In the genomic region with DNA sequence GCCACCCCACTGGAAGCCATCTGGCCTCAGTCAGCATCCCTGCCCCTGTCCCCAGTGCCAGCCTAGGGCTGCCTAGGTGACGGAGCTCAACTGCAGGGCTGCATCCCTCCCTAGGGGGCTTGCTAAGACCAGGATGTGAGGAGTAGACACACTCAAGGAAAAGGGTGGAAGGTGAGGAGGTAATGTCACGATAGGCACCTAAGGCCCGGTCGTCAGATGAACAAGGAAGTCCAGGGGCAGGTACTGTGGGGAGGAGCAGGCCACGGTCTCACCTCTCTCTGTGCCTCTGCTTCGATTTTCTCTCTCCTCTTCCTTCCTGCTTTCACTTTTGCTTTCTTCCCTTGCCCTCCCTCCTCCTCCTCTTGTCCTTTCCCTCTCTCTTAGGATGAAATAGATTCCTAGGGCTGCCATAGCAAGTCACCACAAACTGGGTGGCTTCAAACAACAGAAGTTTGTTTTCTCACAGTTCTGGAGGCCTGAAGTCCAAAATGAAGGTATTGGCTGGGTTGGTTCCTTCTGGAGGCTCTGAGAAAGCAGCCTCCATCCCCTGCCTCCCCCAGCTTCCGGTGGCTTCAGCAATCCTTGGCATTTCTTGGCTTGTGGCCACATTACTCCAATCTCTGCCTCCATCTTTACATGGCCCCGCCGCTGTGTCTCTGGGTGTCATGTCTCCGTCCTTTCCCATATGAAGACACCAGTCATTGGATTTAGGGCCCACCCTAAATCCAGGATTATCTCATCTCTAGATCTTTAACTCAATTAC, we compare ENCODE assay signal across 10 cellular contexts.
DNase-seq lines count a peak whose midpoint lies in the region; ATAC-seq and TF ChIP-seq lines count a peak whose summit lies in the region.
"Had no signal": no experiment of that assay in that cellular context is flagged by ENCODE, and none has a peak within 500 bp of the region (broad histone marks: within the 10 kb centered on the region; RNA-seq: fewer than 3 reads in every experiment).

No MANE protein-coding gene starts in this region.

- TF ChIP-seq CTCF in CD14-positive monocyte (IDR thresholded peaks at IDR 0.05) (no peak), right lobe of liver (IDR thresholded peaks at IDR 0.05) (no peak)
- TF ChIP-seq CTCF in activated CD8-positive, alpha-beta T cell treated with anti-CD3 and anti-CD28 coated beads for 36 hours (IDR thresholded peaks at IDR 0.05) = no peak

- H3K4me1 Mint-ChIP-seq in CD14-positive monocyte = peaks cover 24% of the 10 kb centered on the region
- H3K4me1 Mint-ChIP-seq in activated CD8-positive, alpha-beta T cell treated with anti-CD3 and anti-CD28 coated beads for 36 hours (ENCODE audit: low read depth) = peaks cover 17% of the 10 kb centered on the region

- DNase-seq in CD14-positive monocyte (ENCODE audit: low spot score) (no peak), right lobe of liver (no peak), aorta (no peak), erythroblast (lab: John Stamatoyannopoulos, UW) (no peak)
- DNase-seq in activated CD8-positive, alpha-beta T cell treated with anti-CD3 and anti-CD28 coated beads for 36 hours = peak; percentile 20
- DNase-seq: cortex of kidney, NCI-H510A had no signal

- WGBS in right lobe of liver (ENCODE audit: insufficient coverage, low coverage, low lambda C conversion rate, missing lambda C conversion rate) = 51% methylated on average over 3 of the region's 10 CpGs
- 91 to 92% methylated on average over 10 of the region's 10 CpGs for WGBS in aorta, 2 donors

- POLR2A ChIA-PET in activated CD8-positive, alpha-beta T cell treated with anti-CD3 and anti-CD28 coated beads for 36 hours (lab: Charles Lee) = no interaction called here

- H3K4me1 ChIP-seq in right lobe of liver = no peaks in the 10 kb centered on the region
- no peaks in the 10 kb centered on the region for H3K4me1 ChIP-seq in aorta (ENCODE audit: control insufficient read depth in 1 of 2, insufficient read depth in 2 of 2, low read length in 2 of 2)

- H3K27ac ChIP-seq in right lobe of liver (no peak overlapping the region), aorta (ENCODE audit: low read depth in 1 of 2, low read length in 2 of 2) (no peak overlapping the region)

- H3K9me3 ChIP-seq in right lobe of liver = no peaks in the 10 kb centered on the region
- H3K9me3 ChIP-seq in aorta (ENCODE audit: control insufficient read depth, low read length) = no peaks in the 10 kb centered on the region

- CTCF ChIA-PET in activated CD8-positive, alpha-beta T cell treated with anti-CD3 and anti-CD28 coated beads for 36 hours (lab: Charles Lee) = interaction anchor here (1.9 kb wide), 1 partner anchor 116 kb away, joined by 4 read pairs; no protein-coding TSS in a partner anchor

- peak overlapping the region; percentile 8 to 85 (median 69) for H3K27ac Mint-ChIP-seq in CD14-positive monocyte
- H3K27ac Mint-ChIP-seq in activated CD8-positive, alpha-beta T cell treated with anti-CD3 and anti-CD28 coated beads for 36 hours = peak overlapping the region; percentile 77

- no peaks in the 10 kb centered on the region for H3K36me3 Mint-ChIP-seq in CD14-positive monocyte
- H3K36me3 Mint-ChIP-seq in activated CD8-positive, alpha-beta T cell treated with anti-CD3 and anti-CD28 coated beads for 36 hours (ENCODE audit: low read depth) = no peaks in the 10 kb centered on the region

- TF ChIP-seq POLR2A in right lobe of liver (IDR thresholded peaks at IDR 0.05) = no peak
- no peak for TF ChIP-seq POLR2A in erythroblast (IDR thresholded peaks at IDR 0.05; ENCODE audit: low read length)

- peak; percentile 55 for ATAC-seq in HG02798 (IDR thresholded peaks at IDR 0.05; ENCODE audit: poor library complexity, unreplicated experiment)
- ATAC-seq in activated CD8-positive, alpha-beta T cell treated with anti-CD3 and anti-CD28 coated beads for 36 hours = peak; percentile 60
- peak; percentile 36 to 80 (median 57) for ATAC-seq in right lobe of liver
- ATAC-seq in aorta (ENCODE audit: low FRiP score) = no peak
- no peak for ATAC-seq in GM21786 (IDR thresholded peaks at IDR 0.05; ENCODE audit: unreplicated experiment)
- ATAC-seq in GM21447 (IDR thresholded peaks at IDR 0.05; ENCODE audit: unreplicated experiment) = no peak

- H3K9me3 Mint-ChIP-seq in CD14-positive monocyte = peaks cover 0 to under 1% (median 0%) of the 10 kb centered on the region in 7 donors
- no peaks in the 10 kb centered on the region for H3K9me3 Mint-ChIP-seq in activated CD8-positive, alpha-beta T cell treated with anti-CD3 and anti-CD28 coated beads for 36 hours

- no peaks in the 10 kb centered on the region for H3K36me3 ChIP-seq in right lobe of liver
- H3K36me3 ChIP-seq in aorta (ENCODE audit: control insufficient read depth in 1 of 2, insufficient read depth in 2 of 2, low read length in 1 of 2) = no peaks in the 10 kb centered on the region

- H3K27me3 ChIP-seq in right lobe of liver (no peaks in the 10 kb centered on the region), aorta (ENCODE audit: control insufficient read depth in 1 of 2, insufficient read depth in 2 of 2, low read length in 1 of 2) (no peaks in the 10 kb centered on the region)

- H3K4me3 ChIP-seq in right lobe of liver (no peak overlapping the region), aorta (ENCODE audit: low read length in 2 of 2) (no peak overlapping the region)

- intact Hi-C loops in CD14-positive monocyte (cut with micrococcal nuclease) = no loop called here
- intact Hi-C loops in activated CD8-positive, alpha-beta T cell treated with anti-CD3 and anti-CD28 coated beads for 36 hours (cut with micrococcal nuclease) = no loop called here
- intact Hi-C loops in right lobe of liver (cut with DNase I) = no loop called here
- intact Hi-C loops in aorta (cut with DNase I) = no loop called here

- peaks cover 0 to 6% (median 3%) of the 10 kb centered on the region in 3 donors for H3K27me3 Mint-ChIP-seq in CD14-positive monocyte (ENCODE audit: low read depth in 3 of 3)
- H3K27me3 Mint-ChIP-seq in activated CD8-positive, alpha-beta T cell treated with anti-CD3 and anti-CD28 coated beads for 36 hours = no peaks in the 10 kb centered on the region

- peak overlapping the region; percentile 66 to 84 for H3K4me3 Mint-ChIP-seq in CD14-positive monocyte
- H3K4me3 Mint-ChIP-seq in activated CD8-positive, alpha-beta T cell treated with anti-CD3 and anti-CD28 coated beads for 36 hours = peak overlapping the region; percentile 50

Comparison
In these comparisons a context has a peak if more than half of its experiments do, and no peak if none do; other contexts are left out.
1. ATAC-seq: peak in HG02798 (single experiment), activated CD8-positive, alpha-beta T cell treated with anti-CD3 and anti-CD28 coated beads for 36 hours (single experiment) and right lobe of liver (4 of 4); none in aorta (single experiment), GM21786 (single experiment) and GM21447 (single experiment).